Comparison of ENCODE assay signal across 20 cellular contexts in genomic region chr3:42472555-42472954, GRCh38.
"Had no signal": no experiment of that assay in that cellular context is flagged by ENCODE, and none has a peak within 500 bp of the region (broad histone marks: within the 10 kb centered on the region; RNA-seq: fewer than 3 reads in every experiment).

No MANE protein-coding gene starts in this region.

- DNase-seq: activated B cell treated with CpG ODN at 0.5 μM for 24 hours; activated CD4-positive, alpha-beta T cell treated with anti-CD3 and anti-CD28 coated beads, Interleukin-2, amount 50 U/mL, for 1 hour; activated naive CD4-positive, alpha-beta T cell treated with Interleukin-2 at 50 U/mL for 16 hours; activated T-cell treated with anti-CD3 and anti-CD28 coated beads for 4 hours; activated T-cell treated with anti-CD3 and anti-CD28 coated beads, Interleukin-2, amount 50 U/mL, for 72 hours; aorta; body of pancreas; endodermal cell; naive B cell; nephron progenitor cell; right lobe of liver; stimulated activated CD4-positive, alpha-beta T cell treated with anti-CD3 and anti-CD28 coated beads, Interleukin-4, amount 100 ng/mL, for 24 hours; stomach; T-helper 1 cell; tibial artery had no signal

- H3K27ac ChIP-seq: body of pancreas, esophagus muscularis mucosa, neutrophil, right lobe of liver, tibial artery had no signal

- H3K4me1 ChIP-seq: esophagus muscularis mucosa, right lobe of liver had no signal

- H3K27me3 ChIP-seq: body of pancreas, left lung, right lobe of liver, stomach, tibial artery had no signal

- H3K36me3 ChIP-seq: esophagus muscularis mucosa, left lung, neutrophil, right lobe of liver, stomach, tibial artery had no signal

- H3K9me3 ChIP-seq: body of pancreas, esophagus muscularis mucosa, left lung, mucosa of descending colon, neutrophil, right lobe of liver, stomach, tibial artery had no signal

- H3K4me3 ChIP-seq: body of pancreas, esophagus muscularis mucosa, left lung, mucosa of descending colon, right lobe of liver, skin epidermis, stomach, tibial artery had no signal
